17 cellular contexts compared by ENCODE assay signal in genomic region chr4:88059781-88060180, GRCh38. TPM values are rescaled to one million over a fixed set of nuclear protein-coding genes. Genes with fewer than 3 reads are reported as not detected.
DNase-seq lines count a peak whose midpoint lies in the region; FAIRE-seq and TF ChIP-seq lines count a peak whose summit lies in the region.
"Had no signal": no experiment of that assay in that cellular context is flagged by ENCODE, and none has a peak within 500 bp of the region (broad histone marks: within the 10 kb centered on the region; RNA-seq: fewer than 3 reads in every experiment).

No MANE protein-coding gene starts in this region.

- no peak for TF ChIP-seq CTCF in WERI-Rb-1 (IDR thresholded peaks at IDR 0.05; ENCODE audit: low read depth, low read length)
- TF ChIP-seq CTCF in endothelial cell (IDR thresholded peaks at IDR 0.05; ENCODE audit: unreplicated experiment): no peak
- TF ChIP-seq CTCF in GM13976 (IDR thresholded peaks at IDR 0.05; ENCODE audit: borderline replicate concordance, control extremely low read depth, extremely low read depth, insufficient read depth, missing control alignments): no peak

- H3K27me3 ChIP-seq in WERI-Rb-1 (ENCODE audit: insufficient read depth, low read depth, severe bottlenecking) (no peaks in the 10 kb centered on the region), small intestine (ENCODE audit: control insufficient read depth in 2 of 2, insufficient read depth in 2 of 2, low read length in 2 of 2) (no peaks in the 10 kb centered on the region)

- H3K9me3 Mint-ChIP-seq in endothelial cell (ENCODE audit: unreplicated experiment): no peaks in the 10 kb centered on the region
- H3K9me3 Mint-ChIP-seq: CD4-positive, alpha-beta memory T cell had no signal

- peak overlapping the region; percentile 18 for H3K4me3 Mint-ChIP-seq in endothelial cell (ENCODE audit: unreplicated experiment)
- H3K4me3 Mint-ChIP-seq: CD4-positive, alpha-beta memory T cell had no signal

- no peak overlapping the region for H3K27ac ChIP-seq in WERI-Rb-1
- H3K27ac ChIP-seq in small intestine (ENCODE audit: low read depth in 1 of 2, low read length in 1 of 2): peak overlapping the region in 1 of 2 donors; percentile 64
- H3K27ac ChIP-seq: GM23248 had no signal

- 13 to 41% (median 14%) methylated on average over 2 of the region's 2 CpGs for WGBS in small intestine, 3 donors

- peaks cover 2 to 6% of the 10 kb centered on the region in 2 donors for H3K4me1 ChIP-seq in small intestine (ENCODE audit: control insufficient read depth in 2 of 2, insufficient read depth in 1 of 2, low read depth in 1 of 2, low read length in 1 of 2)

- H3K4me3 ChIP-seq in WERI-Rb-1 (ENCODE audit: low read depth, low read length) (no peak overlapping the region), small intestine (ENCODE audit: low read depth in 1 of 2, low read length in 2 of 2) (no peak overlapping the region)
- H3K4me3 ChIP-seq: GM23248 had no signal

- no peak for FAIRE-seq in small intestine (lab: Jason Lieb, UNC)
- FAIRE-seq: GM12891, H1 had no signal

- peaks cover 44% of the 10 kb centered on the region for H3K36me3 ChIP-seq in WERI-Rb-1
- no peaks in the 10 kb centered on the region for H3K36me3 ChIP-seq in small intestine (ENCODE audit: control insufficient read depth in 2 of 2, insufficient read depth in 2 of 2, low read length in 2 of 2)

- in situ Hi-C loops in GM13976 (cut with MboI; ENCODE audit: low sequenced_read_pairs, unreplicated experiment): no loop called here

- peaks cover 42% of the 10 kb centered on the region for H3K4me1 Mint-ChIP-seq in endothelial cell (ENCODE audit: unreplicated experiment)
- H3K4me1 Mint-ChIP-seq: CD4-positive, alpha-beta memory T cell had no signal

- H3K27ac Mint-ChIP-seq in endothelial cell (ENCODE audit: unreplicated experiment): peak overlapping the region; percentile 94

- peak; percentile 10 for DNase-seq in WERI-Rb-1
- DNase-seq in endothelial cell (ENCODE audit: low spot score): peak; percentile 7
- DNase-seq in small intestine: peak; percentile 25
- no peak for DNase-seq in effector CD4-positive, alpha-beta T cell
- no peak for DNase-seq in GM13976 (ENCODE audit: low spot score)
- no peak for DNase-seq in activated effector memory CD4-positive, alpha-beta T cell treated with anti-CD3 and anti-CD28 coated beads, Interleukin-2, amount 50 U/mL, for 16 hours
- DNase-seq: C1 segment of cervical spinal cord; Calu3; CD4-positive, alpha-beta memory T cell; COR-L47; DMS53; DMS79 treated with DMSO at 0.1 percent for 48 hours; GF-D8; GM23248; H7 had no signal

- peaks cover 24% of the 10 kb centered on the region for H3K36me3 Mint-ChIP-seq in endothelial cell (ENCODE audit: low read depth, unreplicated experiment)

- no peaks in the 10 kb centered on the region for H3K27me3 Mint-ChIP-seq in endothelial cell (ENCODE audit: unreplicated experiment)
- H3K27me3 Mint-ChIP-seq: CD4-positive, alpha-beta memory T cell had no signal

- no peaks in the 10 kb centered on the region for H3K9me3 ChIP-seq in WERI-Rb-1 (ENCODE audit: severe bottlenecking)
- H3K9me3 ChIP-seq in small intestine (ENCODE audit: control insufficient read depth, low read depth): no peaks in the 10 kb centered on the region

RNA-seq across cellular contexts. Expression of gene PKD2, which starts 52.3 kb away (rescaled TPM):
- 31.1 TPM for total RNA-seq in endothelial cell (ENCODE audit: unreplicated experiment)
- 1 to 10 TPM; 2.4 to 7.1 (median 3.1) TPM for polyA plus RNA-seq in small intestine

Comparison
In these comparisons a context has a peak if more than half of its experiments do, and no peak if none do; other contexts are left out.
1. DNase-seq: peak in WERI-Rb-1 (single experiment), endothelial cell (single experiment) and small intestine (single experiment); none in effector CD4-positive, alpha-beta T cell (single experiment), GM13976 (single experiment) and activated effector memory CD4-positive, alpha-beta T cell treated with anti-CD3 and anti-CD28 coated beads, Interleukin-2, amount 50 U/mL, for 16 hours (single experiment).